Comparison of ENCODE assay signal across 1 cellular context in genomic region chr11:69352181-69352580, GRCh38.
TF ChIP-seq lines count a peak whose summit lies in the region.

No MANE protein-coding gene starts in this region.

TF ChIP-seq in A549, 52 proteins besides CTCF, POLR2A, EP300 and RAD21:
- no peak for TF ChIP-seq REST (IDR thresholded peaks at IDR 0.05)
- no peak for TF ChIP-seq RCOR1 (IDR thresholded peaks at IDR 0.05; ENCODE audit: low read depth, low read length)
- no peak for TF ChIP-seq HOXA7 (CRISPR knock-in tag; IDR thresholded peaks at IDR 0.05)
- TF ChIP-seq BCL3 (IDR thresholded peaks at IDR 0.05): no peak
- no peak for TF ChIP-seq HEYL (CRISPR knock-in tag; IDR thresholded peaks at IDR 0.05)
- no peak for TF ChIP-seq EHF (CRISPR knock-in tag; IDR thresholded peaks at IDR 0.05)
- no peak for TF ChIP-seq ZSCAN20 (CRISPR knock-in tag; IDR thresholded peaks at IDR 0.05)
- TF ChIP-seq ATOH8 (CRISPR knock-in tag; IDR thresholded peaks at IDR 0.05; ENCODE audit: low read depth): no peak
- no peak for TF ChIP-seq CHD2 (IDR thresholded peaks at IDR 0.05; ENCODE audit: low read length, partially characterized antibody)
TF ChIP-seq in A549: peak in this region for 0.
